Comparison of ENCODE assay signal across 11 cellular contexts in genomic region chr6:158514176-158514575, GRCh38.
"Had no signal": no experiment of that assay in that cellular context is flagged by ENCODE, and none has a peak within 500 bp of the region (broad histone marks: within the 10 kb centered on the region; RNA-seq: fewer than 3 reads in every experiment).

No MANE protein-coding gene starts in this region.

- H3K36me3 ChIP-seq: sigmoid colon had no signal

- DNase-seq: activated CD4-positive, alpha-beta T cell treated with anti-CD3 and anti-CD28 coated beads for 48 hours; activated effector memory CD4-positive, alpha-beta T cell treated with Interleukin-2 at 50 U/mL for 16 hours; activated T-cell treated with anti-CD3 and anti-CD28 coated beads, Interleukin-2, amount 50 U/mL, for 1 hour; dorsolateral prefrontal cortex; foreskin keratinocyte; nucleus accumbens; sigmoid colon; stimulated activated CD4-positive, alpha-beta T cell treated with anti-CD3 and anti-CD28 coated beads, Interleukin-12 subunit alpha, Interleukin-12 subunit beta, amount 100 ng/mL, for 4 hours had no signal

- FAIRE-seq: astrocyte, islet of Langerhans had no signal

- H3K4me3 ChIP-seq: dorsolateral prefrontal cortex, sigmoid colon had no signal

- ATAC-seq: foreskin keratinocyte had no signal

- H3K4me1 ChIP-seq: foreskin keratinocyte had no signal

- H3K36me3 Mint-ChIP-seq: naive thymus-derived CD8-positive, alpha-beta T cell had no signal

- H3K9me3 ChIP-seq: sigmoid colon had no signal

- H3K9me3 Mint-ChIP-seq: naive thymus-derived CD8-positive, alpha-beta T cell had no signal
